17 cellular contexts compared by ENCODE assay signal in the genomic region with DNA sequence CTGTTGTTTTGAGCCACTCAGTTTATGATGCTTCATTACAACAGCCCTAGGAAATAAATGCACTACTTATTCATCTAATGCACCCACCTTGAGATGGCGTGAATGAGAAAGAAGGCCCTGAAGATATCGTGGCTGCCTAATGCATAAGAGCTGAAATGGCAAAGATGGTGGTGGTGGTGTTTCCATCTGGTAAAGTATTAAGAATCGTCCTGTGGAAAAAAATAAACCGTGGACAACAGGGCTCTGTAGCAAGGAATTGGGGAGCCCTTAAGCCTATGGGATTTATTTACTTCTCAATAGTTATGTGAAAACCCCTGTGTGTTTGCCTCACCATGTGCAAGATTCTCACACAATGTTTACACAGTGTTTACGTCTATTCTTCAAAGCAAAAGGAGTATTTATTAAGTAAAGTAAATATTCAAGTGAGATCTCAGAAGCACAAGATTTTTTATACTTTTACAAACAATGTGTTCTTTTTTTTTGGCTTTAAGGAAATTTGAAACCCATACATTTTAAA.
"Had no signal": no experiment of that assay in that cellular context is flagged by ENCODE, and none has a peak within 500 bp of the region (broad histone marks: within the 10 kb centered on the region; RNA-seq: fewer than 3 reads in every experiment).

No MANE protein-coding gene starts in this region.

- H2AFZ ChIP-seq: PC-9 had no signal

- H3K36me3 ChIP-seq: MG63, Peyer's patch, SJCRH30 had no signal

- H3K4me1 ChIP-seq: Peyer's patch had no signal

- H3K4me3 ChIP-seq: MG63, PC-9, Peyer's patch, SJCRH30 had no signal

- DNase-seq: Karpas-422; KG1; MG63; NCI-H1092 treated with DMSO at 0.1 percent for 48 hours; NCI-H1436; NCI-H187; NCI-H2029; NCI-H2081 treated with DMSO at 0.1 percent for 48 hours; NCI-H2227 treated with DMSO at 0.1 percent for 48 hours; NCI-H524; NCI-H526 treated with DMSO at 0.1 percent for 48 hours; NCI-H774; NK-92 treated with Interleukin-12 subunit alpha and Interleukin-12 subunit beta, amount 100 ng/mL, for 24 hours; PC-9; Peyer's patch; SJCRH30 had no signal

- H3K27me3 ChIP-seq: MG63, Peyer's patch, SJCRH30 had no signal

- H3K4me2 ChIP-seq: PC-9 had no signal

- H3K27ac ChIP-seq: PC-9, Peyer's patch, SJCRH30 had no signal

- H3K9me3 ChIP-seq: MG63, Peyer's patch, SJCRH30 had no signal

- ATAC-seq: SK-N-SH treated with all-trans-retinoic acid at 6 μM for 48 hours had no signal
